In the genomic region with DNA sequence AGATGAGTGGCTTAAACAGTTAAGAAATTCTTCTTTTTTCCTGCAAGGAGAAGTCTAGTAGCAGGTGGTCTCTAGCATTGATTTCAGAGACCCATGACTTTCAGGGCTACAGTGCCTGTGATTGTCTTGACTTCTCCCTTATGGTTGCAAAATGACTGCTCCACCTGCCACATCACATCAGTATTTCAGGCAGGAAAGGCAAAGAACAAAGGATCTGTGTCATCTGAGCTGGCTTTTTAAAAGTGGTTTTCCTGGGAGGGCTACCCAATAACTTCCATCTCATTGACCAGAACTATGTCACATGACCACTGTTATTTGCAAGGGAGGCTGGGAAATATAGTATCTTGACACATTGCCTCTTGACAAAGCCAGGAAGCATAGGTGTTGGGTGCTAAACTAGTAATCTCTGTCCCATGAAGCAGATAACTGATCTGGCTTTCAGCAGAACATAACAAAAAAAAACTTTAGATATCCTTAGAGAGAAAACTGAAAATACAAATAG, we compare ENCODE assay signal across 27 cellular contexts.
"Had no signal": no experiment of that assay in that cellular context is flagged by ENCODE, and none has a peak within 500 bp of the region (broad histone marks: within the 10 kb centered on the region; RNA-seq: fewer than 3 reads in every experiment).

No MANE protein-coding gene starts in this region.

- H3K4me3 ChIP-seq: ascending aorta, cardiac muscle cell, Peyer's patch had no signal

- H3K36me3 ChIP-seq: ascending aorta, cardiac muscle cell, Peyer's patch, WERI-Rb-1 had no signal

- H3K4me1 ChIP-seq: ascending aorta, Peyer's patch had no signal

- H3K27me3 ChIP-seq: ascending aorta, cardiac muscle cell, Peyer's patch had no signal

- ATAC-seq: activated CD4-positive, alpha-beta T cell treated with anti-CD3 and anti-CD28 coated beads for 36 hours; activated CD8-positive, alpha-beta T cell treated with anti-CD3 and anti-CD28 coated beads, Interleukin-2, amount 10 ng/mL, durations not matched to agents 7 days and 5 days had no signal

- H3K27ac ChIP-seq: ascending aorta, cardiac muscle cell, Peyer's patch, WERI-Rb-1 had no signal

- DNase-seq: activated CD4-positive, alpha-beta T cell treated with anti-CD3 and anti-CD28 coated beads for 36 hours; activated CD4-positive, alpha-beta T cell treated with anti-CD3 and anti-CD28 coated beads, Interleukin-2, amount 10 ng/mL, durations not matched to agents 7 days and 5 days; activated CD4-positive, alpha-beta T cell treated with anti-CD3 and anti-CD28 coated beads, Interleukin-2, amount 50 U/mL, for 48 hours; activated CD8-positive, alpha-beta T cell treated with anti-CD3 and anti-CD28 coated beads, Interleukin-2, amount 10 ng/mL, durations not matched to agents 7 days and 5 days; activated gamma-delta T cell; activated naive CD4-positive, alpha-beta T cell treated with Interleukin-2 at 50 U/mL for 16 hours; activated naive CD8-positive, alpha-beta T cell treated with anti-CD3 and anti-CD28 coated beads, Interleukin-2, amount 10 ng/mL, durations not matched to agents 7 days and 5 days; activated T-cell treated with anti-CD3 and anti-CD28 coated beads, Interleukin-2, amount 50 U/mL, for 24 hours; amygdala; Karpas-422; NCI-H1105; NCI-H1417 treated with DMSO at 0.1 percent for 48 hours; NCI-H187 treated with DMSO at 0.1 percent for 48 hours; NCI-H2081; NCI-H2171 treated with DMSO at 0.1 percent for 48 hours; NCI-H2227 treated with DMSO at 0.1 percent for 48 hours; NCI-H446; NCI-H510A treated with DMSO at 0.1 percent for 48 hours; NCI-H526 treated with DMSO at 0.1 percent for 48 hours; Peyer's patch; RPMI8226; SIG-M5; SW 1271; T1000; WERI-Rb-1 had no signal
